Comparison of ENCODE assay signal across 7 cellular contexts in the genomic region with DNA sequence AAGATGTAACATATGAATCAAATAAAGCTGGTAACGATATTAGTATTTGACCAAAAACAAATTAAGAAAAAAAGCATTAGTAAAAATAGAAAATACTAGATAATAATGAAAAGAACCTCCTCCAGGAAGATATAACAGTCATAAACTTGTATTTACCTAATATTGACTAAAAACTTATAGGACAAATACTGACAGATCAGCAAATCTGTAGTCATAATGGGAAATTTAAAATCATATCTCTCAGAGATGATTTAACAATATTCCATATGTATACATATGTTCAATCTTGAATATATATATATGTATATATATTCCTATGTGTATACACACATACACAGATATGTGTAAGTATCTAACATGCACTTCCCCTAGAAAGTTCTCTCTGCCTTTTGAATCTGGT.
"Had no signal": no experiment of that assay in that cellular context is flagged by ENCODE, and none has a peak within 500 bp of the region (broad histone marks: within the 10 kb centered on the region; RNA-seq: fewer than 3 reads in every experiment).

No MANE protein-coding gene starts in this region.

- H2AFZ ChIP-seq: GM23338 had no signal

- ATAC-seq: GM23338 had no signal

- H3K4me3 ChIP-seq: GM23338 had no signal

- H3K4me2 ChIP-seq: GM23338 had no signal

- FAIRE-seq: H1, H54, HTR-8/SVneo had no signal

- DNase-seq: H9, HCEC 1CT, KBM-7 had no signal
